In the genomic region with DNA sequence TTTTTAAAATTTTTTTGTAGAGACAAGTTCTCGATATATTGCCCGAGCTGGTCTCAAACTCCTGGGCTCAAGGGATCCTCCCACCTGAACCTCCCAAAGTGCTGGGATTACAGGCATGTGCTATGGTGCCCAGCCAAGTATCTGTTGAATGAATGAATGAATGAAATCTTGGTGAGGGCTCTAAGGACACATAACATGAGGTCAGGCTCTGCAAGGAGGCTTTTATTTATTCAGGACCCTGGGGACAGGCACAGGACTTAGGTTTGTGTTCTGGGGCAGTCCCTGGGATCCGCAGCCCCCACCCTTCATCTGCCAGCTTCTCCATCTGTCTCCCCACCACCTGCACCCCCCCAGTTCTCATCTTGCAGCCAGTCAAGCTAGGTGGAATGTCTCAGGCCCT, we compare ENCODE assay signal across 1 cellular context.
TF ChIP-seq lines count a peak whose summit lies in the region.

No MANE protein-coding gene starts in this region.

TF ChIP-seq in H1, 55 proteins besides CTCF, POLR2A, EP300 and RAD21:
- TF ChIP-seq, protein P1, sequence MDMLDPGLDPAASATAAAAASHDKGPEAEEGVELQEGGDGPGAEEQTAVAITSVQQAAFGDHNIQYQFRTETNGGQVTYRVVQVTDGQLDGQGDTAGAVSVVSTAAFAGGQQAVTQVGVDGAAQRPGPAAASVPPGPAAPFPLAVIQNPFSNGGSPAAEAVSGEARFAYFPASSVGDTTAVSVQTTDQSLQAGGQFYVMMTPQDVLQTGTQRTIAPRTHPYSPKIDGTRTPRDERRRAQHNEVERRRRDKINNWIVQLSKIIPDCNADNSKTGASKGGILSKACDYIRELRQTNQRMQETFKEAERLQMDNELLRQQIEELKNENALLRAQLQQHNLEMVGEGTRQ (IDR thresholded peaks at IDR 0.05; ENCODE audit: low read length): no peak
- no peak for TF ChIP-seq BACH1 (IDR thresholded peaks at IDR 0.05; ENCODE audit: low read length)
- TF ChIP-seq TAF1 (IDR thresholded peaks at IDR 0.05; ENCODE audit: low read depth, low read length): no peak
- TF ChIP-seq EGR1 (IDR thresholded peaks at IDR 0.05; ENCODE audit: borderline replicate concordance, low read depth, low read length): no peak
- no peak for TF ChIP-seq ZNF274 (IDR thresholded peaks at IDR 0.05; ENCODE audit: borderline replicate concordance, extremely low read depth, low read length)
- TF ChIP-seq JUND (IDR thresholded peaks at IDR 0.05; ENCODE audit: low read length): no peak
- TF ChIP-seq CHD1 (IDR thresholded peaks at IDR 0.05; ENCODE audit: low read depth, low read length): no peak
- no peak for TF ChIP-seq RFX5 (IDR thresholded peaks at IDR 0.05; ENCODE audit: borderline replicate concordance, low read depth, low read length)
- TF ChIP-seq TEAD4 (IDR thresholded peaks at IDR 0.05; ENCODE audit: low read depth, low read length): no peak
- no peak for TF ChIP-seq EZH2 (IDR thresholded peaks at IDR 0.05; ENCODE audit: low read depth, low read length, severe bottlenecking)
- no peak for TF ChIP-seq GTF2F1 (IDR thresholded peaks at IDR 0.05; ENCODE audit: borderline replicate concordance, low read depth, low read length)
